ENCODE assay signal across 1 cellular context in the genomic region with DNA sequence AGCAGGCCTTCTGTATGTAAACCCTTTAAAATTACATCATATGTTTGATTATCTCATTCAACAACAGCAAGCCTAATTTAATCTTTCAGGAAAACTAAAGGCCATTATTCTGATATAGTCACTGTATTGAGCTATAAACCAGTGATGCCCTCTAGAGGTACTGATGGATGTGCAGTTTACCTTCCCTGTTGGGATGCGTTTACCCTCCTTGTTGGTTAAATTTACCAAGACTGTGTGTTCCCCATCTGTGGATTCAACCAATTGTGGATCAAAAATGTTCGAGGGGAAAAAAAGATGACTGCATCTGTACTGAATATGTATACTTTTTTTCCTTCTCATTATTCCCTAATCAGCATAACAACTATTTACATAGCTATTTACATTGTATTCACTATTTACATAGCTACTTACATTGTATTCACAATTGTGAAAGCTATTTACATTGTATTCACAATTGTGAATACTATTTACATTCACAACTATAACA.
TF ChIP-seq lines count a peak whose summit lies in the region.

No MANE protein-coding gene starts in this region.

TF ChIP-seq in GM12878, 131 proteins besides CTCF, POLR2A, EP300 and RAD21:
- TF ChIP-seq HDAC2 (IDR thresholded peaks at IDR 0.05) (no peak), ZNF274 (IDR thresholded peaks at IDR 0.05; ENCODE audit: insufficient read depth, insufficient read length) (no peak), ZNF622 (IDR thresholded peaks at IDR 0.05) (no peak), EGR1 (IDR thresholded peaks at IDR 0.05; ENCODE audit: borderline replicate concordance in 1 of 2, low read depth in 2 of 2, low read length in 2 of 2) (no peak), BCL11A (IDR thresholded peaks at IDR 0.05; ENCODE audit: low read depth, low read length) (no peak), TBL1XR1 (IDR thresholded peaks at IDR 0.05; ENCODE audit: low read depth, low read length) (no peak), BHLHE40 (IDR thresholded peaks at IDR 0.05; ENCODE audit: borderline replicate concordance in 1 of 2, low read depth in 2 of 2, low read length in 1 of 2) (no peak)
- TF ChIP-seq, protein P1, sequence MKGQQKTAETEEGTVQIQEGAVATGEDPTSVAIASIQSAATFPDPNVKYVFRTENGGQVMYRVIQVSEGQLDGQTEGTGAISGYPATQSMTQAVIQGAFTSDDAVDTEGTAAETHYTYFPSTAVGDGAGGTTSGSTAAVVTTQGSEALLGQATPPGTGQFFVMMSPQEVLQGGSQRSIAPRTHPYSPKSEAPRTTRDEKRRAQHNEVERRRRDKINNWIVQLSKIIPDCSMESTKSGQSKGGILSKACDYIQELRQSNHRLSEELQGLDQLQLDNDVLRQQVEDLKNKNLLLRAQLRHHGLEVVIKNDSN (IDR thresholded peaks at IDR 0.05; ENCODE audit: borderline replicate concordance, extremely low read length, insufficient read depth, low read depth, low read length): no peak
TF ChIP-seq in GM12878: peak in this region for 0.
